ENCODE assay signal across 1 cellular context in the genomic region with DNA sequence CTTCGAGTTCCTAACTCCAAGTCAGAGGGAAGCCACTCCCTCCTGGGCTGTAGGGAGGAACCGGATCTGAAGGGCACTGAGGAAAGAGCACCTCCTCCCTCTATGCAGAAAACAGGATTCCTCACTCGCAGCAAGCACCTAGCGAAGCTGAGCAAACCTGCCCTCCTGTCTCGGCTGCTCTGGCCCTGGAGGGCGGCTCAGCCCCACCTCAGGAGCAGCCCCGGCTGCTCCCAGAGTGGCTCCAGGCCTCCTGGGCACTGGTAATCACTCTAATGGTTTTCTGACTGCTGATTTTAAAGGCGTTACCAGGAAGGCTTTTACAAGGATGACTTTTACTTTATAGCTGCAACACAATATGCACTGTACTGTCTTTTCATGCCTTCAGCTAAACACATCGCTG.
A peak's percentile ranks its signal among the peaks of the same experiment; 100 is the strongest.
TF ChIP-seq lines count a peak whose summit lies in the region.

No MANE protein-coding gene starts in this region.

TF ChIP-seq in HEK293, 187 proteins besides CTCF, POLR2A, EP300 and RAD21 (continued from another document):
- TF ChIP-seq, protein P1, sequence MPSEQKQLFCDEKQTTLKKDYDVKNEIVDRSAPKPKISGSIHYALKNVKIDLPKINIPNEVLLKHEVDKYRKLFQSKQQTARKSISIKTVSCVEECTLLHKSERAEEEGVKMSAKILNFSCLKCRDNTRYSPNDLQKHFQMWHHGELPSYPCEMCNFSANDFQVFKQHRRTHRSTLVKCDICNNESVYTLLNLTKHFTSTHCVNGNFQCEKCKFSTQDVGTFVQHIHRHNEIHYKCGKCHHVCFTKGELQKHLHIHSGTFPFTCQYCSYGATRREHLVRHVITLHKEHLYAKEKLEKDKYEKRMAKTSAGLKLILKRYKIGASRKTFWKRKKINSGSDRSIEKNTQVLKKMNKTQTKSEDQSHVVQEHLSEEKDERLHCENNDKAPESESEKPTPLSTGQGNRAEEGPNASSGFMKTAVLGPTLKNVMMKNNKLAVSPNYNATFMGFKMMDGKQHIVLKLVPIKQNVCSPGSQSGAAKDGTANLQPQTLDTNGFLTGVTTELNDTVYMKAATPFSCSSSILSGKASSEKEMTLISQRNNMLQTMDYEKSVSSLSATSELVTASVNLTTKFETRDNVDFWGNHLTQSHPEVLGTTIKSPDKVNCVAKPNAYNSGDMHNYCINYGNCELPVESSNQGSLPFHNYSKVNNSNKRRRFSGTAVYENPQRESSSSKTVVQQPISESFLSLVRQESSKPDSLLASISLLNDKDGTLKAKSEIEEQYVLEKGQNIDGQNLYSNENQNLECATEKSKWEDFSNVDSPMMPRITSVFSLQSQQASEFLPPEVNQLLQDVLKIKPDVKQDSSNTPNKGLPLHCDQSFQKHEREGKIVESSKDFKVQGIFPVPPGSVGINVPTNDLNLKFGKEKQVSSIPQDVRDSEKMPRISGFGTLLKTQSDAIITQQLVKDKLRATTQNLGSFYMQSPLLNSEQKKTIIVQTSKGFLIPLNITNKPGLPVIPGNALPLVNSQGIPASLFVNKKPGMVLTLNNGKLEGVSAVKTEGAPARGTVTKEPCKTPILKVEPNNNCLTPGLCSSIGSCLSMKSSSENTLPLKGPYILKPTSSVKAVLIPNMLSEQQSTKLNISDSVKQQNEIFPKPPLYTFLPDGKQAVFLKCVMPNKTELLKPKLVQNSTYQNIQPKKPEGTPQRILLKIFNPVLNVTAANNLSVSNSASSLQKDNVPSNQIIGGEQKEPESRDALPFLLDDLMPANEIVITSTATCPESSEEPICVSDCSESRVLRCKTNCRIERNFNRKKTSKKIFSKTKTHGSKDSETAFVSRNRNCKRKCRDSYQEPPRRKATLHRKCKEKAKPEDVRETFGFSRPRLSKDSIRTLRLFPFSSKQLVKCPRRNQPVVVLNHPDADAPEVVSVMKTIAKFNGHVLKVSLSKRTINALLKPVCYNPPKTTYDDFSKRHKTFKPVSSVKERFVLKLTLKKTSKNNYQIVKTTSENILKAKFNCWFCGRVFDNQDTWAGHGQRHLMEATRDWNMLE (tag by site-specific recombination; conservative IDR thresholded peaks at IDR 0.05; ENCODE audit: low read depth) = no peak
- TF ChIP-seq, protein P2, sequence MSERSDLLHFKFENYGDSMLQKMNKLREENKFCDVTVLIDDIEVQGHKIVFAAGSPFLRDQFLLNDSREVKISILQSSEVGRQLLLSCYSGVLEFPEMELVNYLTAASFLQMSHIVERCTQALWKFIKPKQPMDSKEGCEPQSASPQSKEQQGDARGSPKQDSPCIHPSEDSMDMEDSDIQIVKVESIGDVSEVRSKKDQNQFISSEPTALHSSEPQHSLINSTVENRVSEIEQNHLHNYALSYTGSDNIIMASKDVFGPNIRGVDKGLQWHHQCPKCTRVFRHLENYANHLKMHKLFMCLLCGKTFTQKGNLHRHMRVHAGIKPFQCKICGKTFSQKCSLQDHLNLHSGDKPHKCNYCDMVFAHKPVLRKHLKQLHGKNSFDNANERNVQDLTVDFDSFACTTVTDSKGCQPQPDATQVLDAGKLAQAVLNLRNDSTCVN (tag by site-specific recombination; optimal IDR thresholded peaks at IDR 0.05) = no peak
- TF ChIP-seq ZNF391 (tag by site-specific recombination; IDR thresholded peaks at IDR 0.05; ENCODE audit: borderline replicate concordance, low read depth) (no peak), GLIS1 (tag by site-specific recombination; IDR thresholded peaks at IDR 0.05) (peak; percentile 54), WT1 (tag by site-specific recombination; IDR thresholded peaks at IDR 0.05) (no peak), FEZF1 (tag by site-specific recombination; IDR thresholded peaks at IDR 0.05) (peak; percentile 97), ZNF426 (tag by site-specific recombination; IDR thresholded peaks at IDR 0.05) (no peak), ZNF2 (tag by site-specific recombination; IDR thresholded peaks at IDR 0.05) (no peak), ZNF394 (tag by site-specific recombination; IDR thresholded peaks at IDR 0.05; ENCODE audit: borderline replicate concordance) (no peak), ZNF561 (tag by site-specific recombination; IDR thresholded peaks at IDR 0.05; ENCODE audit: borderline replicate concordance) (no peak), HOXC10 (CRISPR knock-in tag; IDR thresholded peaks at IDR 0.05) (no peak), ZNF211 (tag by site-specific recombination; IDR thresholded peaks at IDR 0.05; ENCODE audit: low read depth) (no peak), GLI2 (tag by site-specific recombination; IDR thresholded peaks at IDR 0.05; ENCODE audit: borderline replicate concordance, low read depth) (no peak), ZNF791 (tag by site-specific recombination; IDR thresholded peaks at IDR 0.05) (no peak), ZNF140 (tag by site-specific recombination; IDR thresholded peaks at IDR 0.05) (no peak), ZNF121 (tag by site-specific recombination; IDR thresholded peaks at IDR 0.05) (no peak), ZNF214 (tag by site-specific recombination; IDR thresholded peaks at IDR 0.05; ENCODE audit: borderline replicate concordance) (no peak)
- TF ChIP-seq, protein P3, sequence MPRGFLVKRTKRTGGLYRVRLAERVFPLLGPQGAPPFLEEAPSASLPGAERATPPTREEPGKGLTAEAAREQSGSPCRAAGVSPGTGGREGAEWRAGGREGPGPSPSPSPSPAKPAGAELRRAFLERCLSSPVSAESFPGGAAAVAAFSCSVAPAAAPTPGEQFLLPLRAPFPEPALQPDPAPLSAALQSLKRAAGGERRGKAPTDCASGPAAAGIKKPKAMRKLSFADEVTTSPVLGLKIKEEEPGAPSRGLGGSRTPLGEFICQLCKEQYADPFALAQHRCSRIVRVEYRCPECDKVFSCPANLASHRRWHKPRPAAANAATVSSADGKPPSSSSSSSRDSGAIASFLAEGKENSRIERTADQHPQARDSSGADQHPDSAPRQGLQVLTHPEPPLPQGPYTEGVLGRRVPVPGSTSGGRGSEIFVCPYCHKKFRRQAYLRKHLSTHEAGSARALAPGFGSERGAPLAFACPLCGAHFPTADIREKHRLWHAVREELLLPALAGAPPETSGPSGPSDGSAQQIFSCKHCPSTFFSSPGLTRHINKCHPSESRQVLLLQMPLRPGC (tag by site-specific recombination; IDR thresholded peaks at IDR 0.05) = no peak
- TF ChIP-seq, protein P4, sequence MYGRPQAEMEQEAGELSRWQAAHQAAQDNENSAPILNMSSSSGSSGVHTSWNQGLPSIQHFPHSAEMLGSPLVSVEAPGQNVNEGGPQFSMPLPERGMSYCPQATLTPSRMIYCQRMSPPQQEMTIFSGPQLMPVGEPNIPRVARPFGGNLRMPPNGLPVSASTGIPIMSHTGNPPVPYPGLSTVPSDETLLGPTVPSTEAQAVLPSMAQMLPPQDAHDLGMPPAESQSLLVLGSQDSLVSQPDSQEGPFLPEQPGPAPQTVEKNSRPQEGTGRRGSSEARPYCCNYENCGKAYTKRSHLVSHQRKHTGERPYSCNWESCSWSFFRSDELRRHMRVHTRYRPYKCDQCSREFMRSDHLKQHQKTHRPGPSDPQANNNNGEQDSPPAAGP (tag by site-specific recombination; IDR thresholded peaks at IDR 0.05) = 0 out of 2 replicates have a peak, but pooled peaks have one; percentile 19
- TF ChIP-seq, protein P5, sequence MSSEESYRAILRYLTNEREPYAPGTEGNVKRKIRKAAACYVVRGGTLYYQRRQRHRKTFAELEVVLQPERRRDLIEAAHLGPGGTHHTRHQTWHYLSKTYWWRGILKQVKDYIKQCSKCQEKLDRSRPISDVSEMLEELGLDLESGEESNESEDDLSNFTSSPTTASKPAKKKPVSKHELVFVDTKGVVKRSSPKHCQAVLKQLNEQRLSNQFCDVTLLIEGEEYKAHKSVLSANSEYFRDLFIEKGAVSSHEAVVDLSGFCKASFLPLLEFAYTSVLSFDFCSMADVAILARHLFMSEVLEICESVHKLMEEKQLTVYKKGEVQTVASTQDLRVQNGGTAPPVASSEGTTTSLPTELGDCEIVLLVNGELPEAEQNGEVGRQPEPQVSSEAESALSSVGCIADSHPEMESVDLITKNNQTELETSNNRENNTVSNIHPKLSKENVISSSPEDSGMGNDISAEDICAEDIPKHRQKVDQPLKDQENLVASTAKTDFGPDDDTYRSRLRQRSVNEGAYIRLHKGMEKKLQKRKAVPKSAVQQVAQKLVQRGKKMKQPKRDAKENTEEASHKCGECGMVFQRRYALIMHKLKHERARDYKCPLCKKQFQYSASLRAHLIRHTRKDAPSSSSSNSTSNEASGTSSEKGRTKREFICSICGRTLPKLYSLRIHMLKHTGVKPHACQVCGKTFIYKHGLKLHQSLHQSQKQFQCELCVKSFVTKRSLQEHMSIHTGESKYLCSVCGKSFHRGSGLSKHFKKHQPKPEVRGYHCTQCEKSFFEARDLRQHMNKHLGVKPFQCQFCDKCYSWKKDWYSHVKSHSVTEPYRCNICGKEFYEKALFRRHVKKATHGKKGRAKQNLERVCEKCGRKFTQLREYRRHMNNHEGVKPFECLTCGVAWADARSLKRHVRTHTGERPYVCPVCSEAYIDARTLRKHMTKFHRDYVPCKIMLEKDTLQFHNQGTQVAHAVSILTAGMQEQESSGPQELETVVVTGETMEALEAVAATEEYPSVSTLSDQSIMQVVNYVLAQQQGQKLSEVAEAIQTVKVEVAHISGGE (tag by site-specific recombination; conservative IDR thresholded peaks at IDR 0.05; ENCODE audit: low read depth) = no peak
